In genomic region chr11:128172046-128172878, GRCh38 we compare ENCODE assay signal across 1 cellular context.
TF ChIP-seq lines count a peak whose summit lies in the region.

No MANE protein-coding gene starts in this region.

TF ChIP-seq in WTC11, 78 proteins besides CTCF, POLR2A, EP300 and RAD21 (continued from another document):
- TF ChIP-seq MXD4 (CRISPR knock-in tag; IDR thresholded peaks at IDR 0.05; ENCODE audit: borderline replicate concordance): no peak
- no peak for TF ChIP-seq GRHL2 (CRISPR knock-in tag; IDR thresholded peaks at IDR 0.05; ENCODE audit: insufficient replicate concordance, severe bottlenecking)
- no peak for TF ChIP-seq ZNF423 (CRISPR knock-in tag; IDR thresholded peaks at IDR 0.05)
- no peak for TF ChIP-seq ESRRA (CRISPR knock-in tag; IDR thresholded peaks at IDR 0.05; ENCODE audit: borderline replicate concordance)
